ENCODE assay signal across 28 cellular contexts in genomic region chr7:103142494-103142893, GRCh38.
"Had no signal": no experiment of that assay in that cellular context is flagged by ENCODE, and none has a peak within 500 bp of the region (broad histone marks: within the 10 kb centered on the region; RNA-seq: fewer than 3 reads in every experiment).

No MANE protein-coding gene starts in this region.

- H3K4me3 Mint-ChIP-seq: activated B cell treated with CpG ODN at 0.5 μM for 24 hours; activated CD4-positive, alpha-beta T cell treated with anti-CD3 and anti-CD28 coated beads for 36 hours; activated naive CD4-positive, alpha-beta T cell treated with anti-CD3 and anti-CD28 coated beads for 36 hours; activated naive CD8-positive, alpha-beta T cell treated with anti-CD3 and anti-CD28 coated beads, Interleukin-2, amount 10 ng/mL, durations not matched to agents 7 days and 5 days; activated T-cell treated with anti-CD3 and anti-CD28 coated beads, Interleukin-2, amount 50 U/mL, for 4 hours; naive B cell; stimulated activated memory B cell treated with anti-CD40 and anti-IgM and Interleukin-4, amounts not matched to agents 10 μg/mL and 1 μg/mL and 100 μg/mL, for 72 hours; T-cell; T-helper 2 cell treated with Interferon-gamma antibody and Interleukin-4, amounts not matched to agents 5 μg/mL and 100 μg/mL, for 36 hours had no signal

- DNase-seq: activated B cell treated with CpG ODN at 0.5 μM for 24 hours; activated CD4-positive, alpha-beta T cell treated with anti-CD3 and anti-CD28 coated beads for 36 hours; activated CD4-positive, alpha-beta T cell treated with anti-CD3 and anti-CD28 coated beads, Interleukin-2, amount 50 U/mL, for 4 hours; activated CD8-positive, alpha-beta memory T cell treated with anti-CD3 and anti-CD28 coated beads for 24 hours; activated CD8-positive, alpha-beta memory T cell treated with anti-CD3 and anti-CD28 coated beads, Interleukin-2, amount 50 U/mL, for 4 hours; activated effector memory CD4-positive, alpha-beta T cell treated with Interleukin-2 at 50 U/mL for 16 hours; activated naive CD4-positive, alpha-beta T cell treated with anti-CD3 and anti-CD28 coated beads for 36 hours; activated naive CD8-positive, alpha-beta T cell treated with anti-CD3 and anti-CD28 coated beads, Interleukin-2, amount 10 ng/mL, durations not matched to agents 7 days and 5 days; activated T-cell treated with anti-CD3 and anti-CD28 coated beads, Interleukin-2, amount 50 U/mL, for 4 hours; dorsolateral prefrontal cortex; hippocampal formation; kidney glomerular epithelial cell; left lung; naive B cell; occipital lobe; posterior cingulate gyrus; right lobe of liver; stimulated activated CD4-positive, alpha-beta T cell treated with anti-CD3 and anti-CD28 coated beads, Interleukin-15, amount 100 ng/mL, for 24 hours; T-cell; trophoblast cell had no signal

- H3K9me3 Mint-ChIP-seq: activated B cell treated with CpG ODN at 0.5 μM for 24 hours; activated naive CD4-positive, alpha-beta T cell treated with anti-CD3 and anti-CD28 coated beads for 36 hours; activated T-cell treated with anti-CD3 and anti-CD28 coated beads, Interleukin-2, amount 50 U/mL, for 4 hours; naive B cell; stimulated activated memory B cell treated with anti-CD40 and anti-IgM and Interleukin-4, amounts not matched to agents 10 μg/mL and 1 μg/mL and 100 μg/mL, for 72 hours; T-cell; T-helper 2 cell treated with Interferon-gamma antibody and Interleukin-4, amounts not matched to agents 5 μg/mL and 100 μg/mL, for 36 hours had no signal

- H3K27me3 ChIP-seq: dorsolateral prefrontal cortex, foreskin keratinocyte, left lung, right lobe of liver, vagina had no signal

- H3K9me3 ChIP-seq: left lung, right lobe of liver, vagina had no signal

- ATAC-seq: activated T-cell treated with anti-CD3 and anti-CD28 coated beads, Interleukin-2, amount 50 U/mL, for 4 hours; left lung; stimulated activated memory B cell treated with anti-CD40 and anti-IgM and Interleukin-4, amounts not matched to agents 10 μg/mL and 1 μg/mL and 100 μg/mL, for 72 hours; T-cell had no signal

- H3K4me3 ChIP-seq: dorsolateral prefrontal cortex, left lung, lung, right lobe of liver, vagina had no signal

- H3K27ac ChIP-seq: epithelial cell of prostate, foreskin keratinocyte, left lung, right lobe of liver, vagina had no signal

- FAIRE-seq: small intestine, TTC549 had no signal

- H3K36me3 ChIP-seq: left lung, right lobe of liver, vagina had no signal

- H3K27me3 Mint-ChIP-seq: activated B cell treated with CpG ODN at 0.5 μM for 24 hours; activated CD4-positive, alpha-beta T cell treated with anti-CD3 and anti-CD28 coated beads for 36 hours; activated naive CD8-positive, alpha-beta T cell treated with anti-CD3 and anti-CD28 coated beads, Interleukin-2, amount 10 ng/mL, durations not matched to agents 7 days and 5 days; naive B cell; stimulated activated memory B cell treated with anti-CD40 and anti-IgM and Interleukin-4, amounts not matched to agents 10 μg/mL and 1 μg/mL and 100 μg/mL, for 72 hours; T-cell had no signal

- H3K27ac Mint-ChIP-seq: activated B cell treated with CpG ODN at 0.5 μM for 24 hours; activated CD4-positive, alpha-beta T cell treated with anti-CD3 and anti-CD28 coated beads for 36 hours; activated naive CD4-positive, alpha-beta T cell treated with anti-CD3 and anti-CD28 coated beads for 36 hours; activated naive CD8-positive, alpha-beta T cell treated with anti-CD3 and anti-CD28 coated beads, Interleukin-2, amount 10 ng/mL, durations not matched to agents 7 days and 5 days; stimulated activated memory B cell treated with anti-CD40 and anti-IgM and Interleukin-4, amounts not matched to agents 10 μg/mL and 1 μg/mL and 100 μg/mL, for 72 hours; T-cell; T-helper 2 cell treated with Interferon-gamma antibody and Interleukin-4, amounts not matched to agents 5 μg/mL and 100 μg/mL, for 36 hours had no signal
